13 cellular contexts compared by ENCODE assay signal in the genomic region with DNA sequence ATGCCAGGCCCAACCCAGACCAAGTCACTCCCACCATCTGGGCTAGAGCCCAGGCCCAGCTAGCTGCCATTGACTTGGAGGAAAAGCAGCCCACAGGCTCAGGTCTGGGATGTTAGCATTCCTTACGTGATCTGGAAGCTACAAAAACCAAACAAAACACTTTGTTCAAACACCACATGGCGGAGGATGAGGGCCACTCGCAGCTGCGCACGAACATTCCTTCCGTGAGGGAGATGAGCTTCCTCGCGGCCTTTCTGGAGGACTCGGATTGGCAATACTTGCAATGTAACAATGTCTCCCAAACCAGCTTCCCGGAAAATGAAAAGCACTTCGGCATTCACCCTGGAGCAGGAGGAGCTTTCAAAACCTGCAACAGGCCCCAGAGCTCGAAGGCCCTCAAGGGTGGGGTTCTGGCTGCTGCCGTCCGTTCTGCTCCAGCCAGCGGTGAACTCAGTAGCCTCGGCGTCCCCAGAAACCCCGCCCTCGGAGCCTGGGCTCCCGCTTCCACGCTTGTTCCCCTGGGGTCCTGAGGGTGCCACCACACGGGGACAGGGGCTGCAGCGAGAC. TPM values are rescaled to one million over a fixed set of nuclear protein-coding genes. Genes with fewer than 3 reads are reported as not detected.
DNase-seq lines count a peak whose midpoint lies in the region; ATAC-seq and TF ChIP-seq lines count a peak whose summit lies in the region.
"Had no signal": no experiment of that assay in that cellular context is flagged by ENCODE, and none has a peak within 500 bp of the region (broad histone marks: within the 10 kb centered on the region; RNA-seq: fewer than 3 reads in every experiment).

No MANE protein-coding gene starts in this region.

- in situ Hi-C loops in mammary epithelial cell (cut with MboI; ENCODE audit: low sequenced_read_pairs in 2 of 2): no loop called here

- H3K27ac Mint-ChIP-seq in neural progenitor cell: no peak overlapping the region
- H3K27ac Mint-ChIP-seq: activated CD4-positive, alpha-beta memory T cell treated with anti-CD3 and anti-CD28 coated beads for 36 hours had no signal

- no peak for TF ChIP-seq POLR2A in breast epithelium (IDR thresholded peaks at IDR 0.05)
- no peak for TF ChIP-seq POLR2A in gastroesophageal sphincter (IDR thresholded peaks at IDR 0.05)
- TF ChIP-seq POLR2A in vagina (IDR thresholded peaks at IDR 0.05): no peak

- peaks cover 3% of the 10 kb centered on the region for H3K27me3 Mint-ChIP-seq in neural progenitor cell (ENCODE audit: insufficient read depth, low read depth)

- no peaks in the 10 kb centered on the region for H3K4me1 ChIP-seq in breast epithelium
- H3K4me1 ChIP-seq in mammary epithelial cell (ENCODE audit: insufficient read depth, low read length): no peaks in the 10 kb centered on the region
- H3K4me1 ChIP-seq in gastroesophageal sphincter: peaks cover 14 to 67% (median 18%) of the 10 kb centered on the region in 3 donors
- no peaks in the 10 kb centered on the region for H3K4me1 ChIP-seq in neural progenitor cell
- H3K4me1 ChIP-seq in vagina: peaks cover 19% of the 10 kb centered on the region
- no peaks in the 10 kb centered on the region for H3K4me1 ChIP-seq in SJCRH30
- H3K4me1 ChIP-seq in BE2C: no peaks in the 10 kb centered on the region

- H3K4me1 Mint-ChIP-seq in neural progenitor cell: peaks cover 18% of the 10 kb centered on the region

- TF ChIP-seq CTCF in breast epithelium (IDR thresholded peaks at IDR 0.05) (no peak), mammary epithelial cell (conservative IDR thresholded peaks at IDR 0.05 in 1 of 2, IDR thresholded peaks at IDR 0.05 in 1 of 2; ENCODE audit: extremely low read depth in 1 of 2, insufficient read depth in 1 of 2, low read depth in 1 of 2, low read length in 2 of 2) (no peak), gastroesophageal sphincter (IDR thresholded peaks at IDR 0.05) (peak in 2 of 4 experiments; percentile 20 to 57), neural progenitor cell (IDR thresholded peaks at IDR 0.05) (no peak), vagina (IDR thresholded peaks at IDR 0.05) (no peak), WERI-Rb-1 (IDR thresholded peaks at IDR 0.05; ENCODE audit: low read depth, low read length) (no peak), BE2C (IDR thresholded peaks at IDR 0.05; ENCODE audit: low read depth, low read length) (no peak)

- H3K4me2 ChIP-seq in mammary epithelial cell (ENCODE audit: insufficient read depth, low read depth, low read length) (no peak overlapping the region), neural progenitor cell (no peak overlapping the region)

- H3K9me3 ChIP-seq in breast epithelium: no peaks in the 10 kb centered on the region
- H3K9me3 ChIP-seq in mammary epithelial cell (replicated peaks; ENCODE audit: insufficient read depth, low read length): no peaks in the 10 kb centered on the region
- no peaks in the 10 kb centered on the region for H3K9me3 ChIP-seq in gastroesophageal sphincter
- H3K9me3 ChIP-seq in neural progenitor cell (ENCODE audit: low read depth): no peaks in the 10 kb centered on the region
- H3K9me3 ChIP-seq in vagina: no peaks in the 10 kb centered on the region
- no peaks in the 10 kb centered on the region for H3K9me3 ChIP-seq in SJCRH30 (replicated peaks)
- H3K9me3 ChIP-seq in WERI-Rb-1 (ENCODE audit: severe bottlenecking): no peaks in the 10 kb centered on the region
- H3K9me3 ChIP-seq in BE2C: peaks cover 3% of the 10 kb centered on the region; the same call in 1 of the 2 replicates

- intact Hi-C loops in breast epithelium (cut with DNase I; ENCODE audit: low total_unique reads) (no loop called here), mammary epithelial cell (cut with micrococcal nuclease) (no loop called here), vagina (cut with DNase I) (no loop called here)

- no peaks in the 10 kb centered on the region for H4K20me1 ChIP-seq in mammary epithelial cell (ENCODE audit: insufficient read depth, low read length)
- H4K20me1 ChIP-seq in neural progenitor cell (ENCODE audit: low read depth): no peaks in the 10 kb centered on the region

- no peaks in the 10 kb centered on the region for H3K79me2 ChIP-seq in mammary epithelial cell (ENCODE audit: insufficient read depth, low read length)
- H3K79me2 ChIP-seq in neural progenitor cell (ENCODE audit: low read depth): no peaks in the 10 kb centered on the region

- H3K36me3 ChIP-seq in breast epithelium (no peaks in the 10 kb centered on the region), mammary epithelial cell (ENCODE audit: insufficient read depth, low read length) (no peaks in the 10 kb centered on the region), gastroesophageal sphincter (no peaks in the 10 kb centered on the region), neural progenitor cell (no peaks in the 10 kb centered on the region), vagina (no peaks in the 10 kb centered on the region), SJCRH30 (no peaks in the 10 kb centered on the region), WERI-Rb-1 (no peaks in the 10 kb centered on the region), BE2C (no peaks in the 10 kb centered on the region)

- H3K27me3 ChIP-seq in breast epithelium: no peaks in the 10 kb centered on the region
- no peaks in the 10 kb centered on the region for H3K27me3 ChIP-seq in mammary epithelial cell (ENCODE audit: insufficient read depth, low read length)
- no peaks in the 10 kb centered on the region for H3K27me3 ChIP-seq in gastroesophageal sphincter
- H3K27me3 ChIP-seq in neural progenitor cell: no peaks in the 10 kb centered on the region
- H3K27me3 ChIP-seq in vagina: no peaks in the 10 kb centered on the region
- H3K27me3 ChIP-seq in SJCRH30: no peaks in the 10 kb centered on the region
- no peaks in the 10 kb centered on the region for H3K27me3 ChIP-seq in WERI-Rb-1 (ENCODE audit: insufficient read depth, low read depth, severe bottlenecking)
- peaks cover 6% of the 10 kb centered on the region; the same call in 1 of the 2 replicates for H3K27me3 ChIP-seq in BE2C

- dilution Hi-C loops in mammary epithelial cell (cut with HindIII; ENCODE audit: low sequenced_read_pairs): loop anchor here (5.0 kb wide), 3 partner anchors 40 to 105 kb away; no protein-coding TSS in a partner anchor

- no peaks in the 10 kb centered on the region for H3F3A ChIP-seq in neural progenitor cell (ENCODE audit: low read depth)

- no peak overlapping the region for H3K4me3 Mint-ChIP-seq in neural progenitor cell
- H3K4me3 Mint-ChIP-seq: activated CD4-positive, alpha-beta memory T cell treated with anti-CD3 and anti-CD28 coated beads for 36 hours had no signal

- WGBS in mammary epithelial cell (ENCODE audit: low coverage, missing lambda C conversion rate): 59% methylated on average over 14 of the region's 23 CpGs
- 12% methylated on average over 13 of the region's 23 CpGs; no CpG with 5 or more reads in 1 of the 2 donors for WGBS in gastroesophageal sphincter (ENCODE audit: low coverage in 1 of 2), 2 donors

- TF ChIP-seq EP300 in gastroesophageal sphincter (IDR thresholded peaks at IDR 0.05): no peak

- H3K27ac ChIP-seq in breast epithelium (peak overlapping the region; percentile 7 to 17), mammary epithelial cell (ENCODE audit: insufficient read depth, low read depth, low read length) (no peak overlapping the region), gastroesophageal sphincter (peak overlapping the region; percentile 84 to 94 (median 91)), neural progenitor cell (no peak overlapping the region), vagina (peak overlapping the region; percentile 11), SJCRH30 (no peak overlapping the region), WERI-Rb-1 (no peak overlapping the region)

- no peak for DNase-seq in breast epithelium (ENCODE audit: low spot score in 2 of 2)
- DNase-seq in mammary epithelial cell: no peak
- DNase-seq in neural progenitor cell (ENCODE audit: low spot score): no peak
- peak in 1 of 2 donors; percentile 87 for DNase-seq in vagina (ENCODE audit: extremely low spot score in 2 of 2)
- DNase-seq in SJCRH30: no peak
- no peak for DNase-seq in WERI-Rb-1
- no peak for DNase-seq in BE2C
- DNase-seq: ACHN; activated CD4-positive, alpha-beta memory T cell treated with anti-CD3 and anti-CD28 coated beads for 36 hours; activated naive CD4-positive, alpha-beta T cell treated with anti-CD3 and anti-CD28 coated beads, Interleukin-2, amount 50 U/mL, for 16 hours; foreskin melanocyte; NCI-H1417 had no signal

- no peaks in the 10 kb centered on the region for H3K9me3 Mint-ChIP-seq in neural progenitor cell
- H3K9me3 Mint-ChIP-seq: activated CD4-positive, alpha-beta memory T cell treated with anti-CD3 and anti-CD28 coated beads for 36 hours had no signal

- peak overlapping the region; percentile 7 to 34 (median 15) for H3K4me3 ChIP-seq in breast epithelium
- H3K4me3 ChIP-seq in mammary epithelial cell (replicated peaks in 1 of 3; ENCODE audit: insufficient read depth in 1 of 3, low read depth in 2 of 3, low read length in 3 of 3): no peak overlapping the region
- no peak overlapping the region for H3K4me3 ChIP-seq in gastroesophageal sphincter
- H3K4me3 ChIP-seq in neural progenitor cell: no peak overlapping the region
- no peak overlapping the region for H3K4me3 ChIP-seq in vagina
- H3K4me3 ChIP-seq in SJCRH30: no peak overlapping the region
- H3K4me3 ChIP-seq in WERI-Rb-1 (ENCODE audit: low read depth, low read length): no peak overlapping the region
- H3K4me3 ChIP-seq in BE2C (ENCODE audit: low read depth, low read length): no peak overlapping the region

- no peaks in the 10 kb centered on the region for H3K36me3 Mint-ChIP-seq in neural progenitor cell
- H3K36me3 Mint-ChIP-seq: activated CD4-positive, alpha-beta memory T cell treated with anti-CD3 and anti-CD28 coated beads for 36 hours had no signal

- CTCF ChIA-PET in mammary epithelial cell (lab: Charles Lee; ENCODE audit: low non-redundant PET): no interaction called here

- no TSS peak for BruUV-seq in mammary epithelial cell (replicated peaks; lab: Mats Ljungman, UMichigan)

- ATAC-seq in gastroesophageal sphincter: peak; percentile 89

- H3K9ac ChIP-seq in mammary epithelial cell (ENCODE audit: insufficient read depth, low read length) (no peak overlapping the region), neural progenitor cell (no peak overlapping the region)

- H2AFZ ChIP-seq in mammary epithelial cell (ENCODE audit: low read depth, low read length) (no peak overlapping the region), neural progenitor cell (replicated peaks) (peak overlapping the region; percentile 2)

RNA-seq across cellular contexts. Expression of gene COL6A1, which starts 40.5 kb away (rescaled TPM):
- total RNA-seq in breast epithelium: 100 to 1,000 TPM; 137 to 527 (median 201) TPM
- 100 to 1,000 TPM in 1 of 2 donors, 1 to 10 TPM in 1; 9.1 to 156 TPM for total RNA-seq in mammary epithelial cell
- 12.0 TPM for polyA plus RNA-seq in mammary epithelial cell
- polyA minus RNA-seq in mammary epithelial cell: 4.4 TPM
- 1,000 to 10,000 TPM in 2 of 4 donors, 100 to 1,000 TPM in 2; 477 to 1,231 (median 878) TPM for total RNA-seq in gastroesophageal sphincter
- 12.6 and 52.2 TPM in 2 replicates for total RNA-seq in neural progenitor cell (ENCODE audit: low replicate concordance)
- 520 TPM for total RNA-seq in vagina
- total RNA-seq in SJCRH30 (2014; rRNA removed; shearing (Covaris generic)): 12.6 and 13.3 TPM in 2 replicates
- polyA plus RNA-seq in BE2C (2012; ENCODE audit: insufficient read depth, insufficient read length, low read depth): 158 TPM

Comparison
In these comparisons a context has a peak if more than half of its experiments do, and no peak if none do; other contexts are left out.
1. H3K27ac ChIP-seq: peak in breast epithelium (2 of 2), gastroesophageal sphincter (4 of 4) and vagina (single experiment); none in mammary epithelial cell (single experiment), neural progenitor cell (single experiment), SJCRH30 (single experiment) and WERI-Rb-1 (single experiment).
2. H3K4me3 ChIP-seq: peak in breast epithelium (3 of 3); none in mammary epithelial cell (0 of 3), gastroesophageal sphincter (0 of 2), neural progenitor cell (single experiment), vagina (0 of 2), SJCRH30 (single experiment), WERI-Rb-1 (single experiment) and BE2C (single experiment).